14 cellular contexts compared by ENCODE assay signal in the genomic region with DNA sequence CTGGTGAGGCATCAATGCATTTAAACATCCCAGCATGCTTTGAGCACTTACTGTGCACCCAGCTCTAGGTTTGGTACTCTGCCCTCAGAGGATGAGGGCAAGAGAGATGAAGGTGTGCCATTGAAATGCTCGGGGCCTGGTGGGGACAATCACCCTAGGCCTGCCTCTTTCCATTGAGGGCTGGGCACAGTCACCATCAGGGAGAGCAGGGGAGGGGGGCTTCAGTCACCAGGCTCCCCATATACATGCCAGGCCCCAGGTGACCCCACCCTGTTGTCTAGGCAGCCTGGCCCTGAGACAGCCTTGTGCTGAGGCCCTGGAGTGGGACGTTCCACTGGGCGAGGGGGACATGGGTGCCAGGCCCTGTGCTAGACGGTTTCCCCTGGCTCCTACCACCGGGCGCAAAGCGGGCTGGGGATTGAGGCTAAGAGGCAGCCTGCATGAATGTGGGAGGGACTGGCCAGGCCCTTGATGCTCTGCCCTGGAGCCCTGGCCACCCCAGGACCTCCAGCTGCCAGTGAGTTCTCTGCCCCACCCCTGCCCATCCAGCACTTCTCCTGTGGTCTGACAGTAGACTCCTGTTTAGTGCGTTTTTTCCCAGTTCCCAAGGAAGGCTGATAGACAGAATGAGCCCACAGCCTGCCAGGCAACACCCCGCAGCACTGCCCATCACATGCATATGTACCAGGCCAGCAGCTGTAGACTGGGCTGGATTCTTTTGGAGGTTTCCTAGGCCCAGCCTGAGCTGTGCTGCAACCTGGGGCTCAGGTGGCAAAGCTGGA. TPM values are rescaled to one million over a fixed set of nuclear protein-coding genes. Genes with fewer than 3 reads are reported as not detected.
DNase-seq lines count a peak whose midpoint lies in the region; ATAC-seq, FAIRE-seq and TF ChIP-seq lines count a peak whose summit lies in the region.
"Had no signal": no experiment of that assay in that cellular context is flagged by ENCODE, and none has a peak within 500 bp of the region (broad histone marks: within the 10 kb centered on the region; RNA-seq: fewer than 3 reads in every experiment).

No MANE protein-coding gene starts in this region.

- H4K20me1 ChIP-seq in HepG2 (ENCODE audit: insufficient read depth, low read length): no peaks in the 10 kb centered on the region

- DNase-seq in Right ventricle myocardium inferior (ENCODE audit: missing footprints): peak; percentile 16
- DNase-seq in right atrium auricular region (ENCODE audit: low spot score): no peak
- DNase-seq in activated CD8-positive, alpha-beta memory T cell treated with anti-CD3 and anti-CD28 coated beads for 24 hours: peak; percentile 61
- no peak for DNase-seq in HepG2 (ENCODE audit: low spot score)
- peak; percentile 6 for DNase-seq in transverse colon
- no peak for DNase-seq in activated gamma-delta T cell (lab: John Stamatoyannopoulos, UW)
- no peak for DNase-seq in foreskin fibroblast
- no peak for DNase-seq in foreskin melanocyte
- DNase-seq: GOT3, Karpas-422, SIG-M5 had no signal

- ATAC-seq in Right ventricle myocardium inferior: no peak
- ATAC-seq in HepG2: no peak
- ATAC-seq: pancreas had no signal

- in situ Hi-C loops in HepG2 (cut with HindIII; ENCODE audit: extremely low pct_ligation_motif_present, low pct_unique_long_range_greater_than_20kb) (no loop called here), transverse colon (cut with MboI; ENCODE audit: low pct_ligation_motif_present in 1 of 4, low pct_unique_long_range_greater_than_20kb in 1 of 4, low sequenced_read_pairs in 3 of 4) (no loop called here)

- H3K9me3 ChIP-seq in right atrium auricular region (no peaks in the 10 kb centered on the region), HepG2 (ENCODE audit: low read length) (no peaks in the 10 kb centered on the region), transverse colon (no peaks in the 10 kb centered on the region)
- H3K9me3 ChIP-seq: pancreas had no signal

- H3K79me2 ChIP-seq in HepG2 (ENCODE audit: insufficient read depth, low read length): no peaks in the 10 kb centered on the region

- H3K36me3 ChIP-seq in right atrium auricular region (peaks cover 17% of the 10 kb centered on the region), HepG2 (replicated peaks in 1 of 2; ENCODE audit: control insufficient read depth in 1 of 2, insufficient read depth in 2 of 2, low read length in 2 of 2) (peaks cover 10 to 44% of the 10 kb centered on the region in 2 experiments; a peak in 4 of 5 replicates), transverse colon (peaks cover 0 to 10% (median 2%) of the 10 kb centered on the region in 4 donors)

- no peak overlapping the region for H2AFZ ChIP-seq in HepG2 (ENCODE audit: low read length)

- POLR2A ChIA-PET in HepG2 (lab: Yijun Ruan, JAX): interaction anchor here (1.3 kb wide), 1 partner anchor 8 kb away, joined by 3 read pairs; no protein-coding TSS in a partner anchor

- H3K27me3 ChIP-seq in right atrium auricular region (no peaks in the 10 kb centered on the region), HepG2 (ENCODE audit: control insufficient read depth in 1 of 2, insufficient read depth in 2 of 2, low read length in 2 of 2) (no peaks in the 10 kb centered on the region), transverse colon (no peaks in the 10 kb centered on the region)
- H3K27me3 ChIP-seq: cardiac muscle cell, pancreas had no signal

- TF ChIP-seq POLR2A in HepG2 (IDR thresholded peaks at IDR 0.05; ENCODE audit: insufficient read depth in 1 of 2, low read depth in 2 of 2, low read length in 2 of 2): no peak
- TF ChIP-seq POLR2A in transverse colon (IDR thresholded peaks at IDR 0.05): no peak

- 90% methylated on average over 4 of the region's 9 CpGs for WGBS in HepG2 (ENCODE audit: low lambda C conversion rate)
- 89% methylated on average over 9 of the region's 9 CpGs; no CpG with 5 or more reads in 1 of the 2 donors for WGBS in transverse colon (ENCODE audit: low coverage in 1 of 2), 2 donors

- no peak overlapping the region for H3K4me3 ChIP-seq in right atrium auricular region
- no peak overlapping the region for H3K4me3 ChIP-seq in HepG2 (replicated peaks in 1 of 3; ENCODE audit: insufficient read depth in 1 of 3, low read depth in 2 of 3, low read length in 3 of 3)
- H3K4me3 ChIP-seq in transverse colon: no peak overlapping the region
- H3K4me3 ChIP-seq in foreskin fibroblast (ENCODE audit: low read depth in 1 of 2, low read length in 2 of 2): no peak overlapping the region
- H3K4me3 ChIP-seq: cardiac muscle cell, pancreas had no signal

- no peak for FAIRE-seq in HepG2 (lab: Jason Lieb, UNC)
- FAIRE-seq: G401.6, pancreas had no signal

- H3K27ac ChIP-seq in right atrium auricular region: no peak overlapping the region
- H3K27ac ChIP-seq in HepG2 (ENCODE audit: extremely low read length, insufficient read depth, low read length): no peak overlapping the region
- H3K27ac ChIP-seq in transverse colon: no peak overlapping the region
- H3K27ac ChIP-seq: cardiac muscle cell, pancreas had no signal

- H3K4me1 ChIP-seq in right atrium auricular region (no peaks in the 10 kb centered on the region), HepG2 (ENCODE audit: insufficient read depth, low read length) (no peaks in the 10 kb centered on the region), transverse colon (no peaks in the 10 kb centered on the region)

- intact Hi-C loops in Right ventricle myocardium inferior (cut with DNase I): no loop called here
- intact Hi-C loops in HepG2 (cut with micrococcal nuclease; ENCODE audit: unreplicated experiment): no loop called here
- intact Hi-C loops in transverse colon (cut with DNase I; ENCODE audit: low total_unique reads): no loop called here

- no peak overlapping the region for H3K4me2 ChIP-seq in HepG2 (ENCODE audit: low read depth, low read length)

- no TSS peak for BruUV-seq in HepG2 (replicated peaks; lab: Mats Ljungman, UMichigan)

- no peak for TF ChIP-seq RAD21 in HepG2 (CRISPR knock-in tag; IDR thresholded peaks at IDR 0.05)

- CTCF ChIA-PET in HepG2 (lab: Yijun Ruan, JAX; ENCODE audit: low intra/inter-chr PET ratio, low total read pairs): no interaction called here

- no peak overlapping the region for H3K9ac ChIP-seq in HepG2 (ENCODE audit: insufficient read depth, low read depth, low read length)

- TF ChIP-seq CTCF in right atrium auricular region (IDR thresholded peaks at IDR 0.05) (no peak), HepG2 (CRISPR knock-in tag; IDR thresholded peaks at IDR 0.05) (no peak), transverse colon (IDR thresholded peaks at IDR 0.05) (no peak), foreskin fibroblast (IDR thresholded peaks at IDR 0.05; ENCODE audit: low read depth, low read length) (no peak)

- TF ChIP-seq EP300 in HepG2 (IDR thresholded peaks at IDR 0.05; ENCODE audit: low read depth in 2 of 2, low read length in 2 of 2) (no peak), HepG2 (CRISPR knock-in tag; IDR thresholded peaks at IDR 0.05; ENCODE audit: borderline replicate concordance) (no peak), transverse colon (IDR thresholded peaks at IDR 0.05; ENCODE audit: low read depth) (no peak)

RNA-seq across cellular contexts. Expression of gene TCF7, which starts 18.9 kb away (rescaled TPM):
- 2.8 TPM for total RNA-seq in Right ventricle myocardium inferior
- 1 to 10 TPM; 1.3 to 1.7 TPM for total RNA-seq in right atrium auricular region
- total RNA-seq in HepG2 (2016; rRNA removed; fragmentation: Illumina TruSeq; extraction: Trizol): 6.8 and 7.9 TPM in 2 replicates
- 5.3 and 5.4 TPM in 2 replicates for total RNA-seq in HepG2 (2016; cell fraction: cytosol; rRNA removed; fragmentation: Illumina TruSeq; extraction: Trizol; ENCODE audit: low read depth)
- total RNA-seq in HepG2 (2016; cell fraction: insoluble cytoplasmic fraction; rRNA removed; fragmentation: Illumina TruSeq; extraction: Trizol): 7.1 and 8.8 TPM in 2 replicates
- total RNA-seq in HepG2 (2016; cell fraction: membrane; rRNA removed; fragmentation: Illumina TruSeq; extraction: Trizol): 15.7 and 15.8 TPM in 2 replicates
- total RNA-seq in HepG2 (2016; cell fraction: nucleus; rRNA removed; fragmentation: Illumina TruSeq; extraction: Trizol): 10.0 and 10.9 TPM in 2 replicates
- polyA plus RNA-seq in HepG2 (2011; rRNA removed): 6.3 and 9.0 TPM in 2 replicates
- 4.8 and 5.8 TPM in 2 replicates for polyA plus RNA-seq in HepG2 (2011; cell fraction: cytosol; rRNA removed)
- 7.5 and 7.7 TPM in 2 replicates for polyA plus RNA-seq in HepG2 (2011; cell fraction: nucleus; rRNA removed)
- polyA plus RNA-seq in HepG2 (2012): 8.6 and 11.4 TPM in 2 replicates
- polyA plus RNA-seq in HepG2 (2016; cell fraction: cytosol; fragmentation: Illumina TruSeq; extraction: Trizol; ENCODE audit: low read depth): 21.6 and 22.8 TPM in 2 replicates
- polyA plus RNA-seq in HepG2 (2016; cell fraction: insoluble cytoplasmic fraction; fragmentation: Illumina TruSeq; extraction: Trizol; ENCODE audit: low read depth): 21.8 and 29.7 TPM in 2 replicates
- 44.0 and 50.2 TPM in 2 replicates for polyA plus RNA-seq in HepG2 (2016; cell fraction: membrane; fragmentation: Illumina TruSeq; extraction: Trizol; ENCODE audit: low read depth)
- polyA plus RNA-seq in HepG2 (2016; cell fraction: nucleus; fragmentation: Illumina TruSeq; extraction: Trizol; ENCODE audit: insufficient read depth, low read depth): 25.7 and 28.7 TPM in 2 replicates
- polyA minus RNA-seq in HepG2 (2011; rRNA and poly(A)+ RNA removed; ENCODE audit: low replicate concordance): 0.19 and 20.5 TPM in 2 replicates
- polyA minus RNA-seq in HepG2 (2011; cell fraction: cytosol; rRNA and poly(A)+ RNA removed): 3.3 and 5.4 TPM in 2 replicates
- polyA minus RNA-seq in HepG2 (2011; cell fraction: nucleus; rRNA and poly(A)+ RNA removed): 15.2 and 18.2 TPM in 2 replicates
- 1 to 10 TPM in 3 of 4 donors, under 1 TPM in 1; 0.60 to 7.1 (median 3.1) TPM for total RNA-seq in transverse colon

RNA-seq across cellular contexts. Expression of gene SKP1, which starts 43.3 kb away (rescaled TPM):
- total RNA-seq in Right ventricle myocardium inferior (458 TPM), right atrium auricular region (100 to 1,000 TPM; 287 to 360 TPM), HepG2 (2016; rRNA removed; fragmentation: Illumina TruSeq; extraction: Trizol) (340 and 507 TPM in 2 replicates), transverse colon (100 to 1,000 TPM in 3 of 4 donors, 10 to 100 TPM in 1; 32.6 to 224 (median 170) TPM)
- total RNA-seq in HepG2 (2016; cell fraction: cytosol; rRNA removed; fragmentation: Illumina TruSeq; extraction: Trizol; ENCODE audit: low read depth): 137 and 143 TPM in 2 replicates
- 343 and 521 TPM in 2 replicates for total RNA-seq in HepG2 (2016; cell fraction: insoluble cytoplasmic fraction; rRNA removed; fragmentation: Illumina TruSeq; extraction: Trizol)
- total RNA-seq in HepG2 (2016; cell fraction: membrane; rRNA removed; fragmentation: Illumina TruSeq; extraction: Trizol): 93.7 and 100 TPM in 2 replicates
- 151 and 157 TPM in 2 replicates for total RNA-seq in HepG2 (2016; cell fraction: nucleus; rRNA removed; fragmentation: Illumina TruSeq; extraction: Trizol)
- 93.6 and 134 TPM in 2 replicates for polyA plus RNA-seq in HepG2 (2011; rRNA removed)
- 88.5 and 154 TPM in 2 replicates for polyA plus RNA-seq in HepG2 (2011; cell fraction: cytosol; rRNA removed)
- polyA plus RNA-seq in HepG2 (2011; cell fraction: nucleus; rRNA removed): 34.1 and 52.2 TPM in 2 replicates
- 309 and 384 TPM in 2 replicates for polyA plus RNA-seq in HepG2 (2012)
- 114 and 131 TPM in 2 replicates for polyA plus RNA-seq in HepG2 (2016; cell fraction: cytosol; fragmentation: Illumina TruSeq; extraction: Trizol; ENCODE audit: low read depth)
- polyA plus RNA-seq in HepG2 (2016; cell fraction: insoluble cytoplasmic fraction; fragmentation: Illumina TruSeq; extraction: Trizol; ENCODE audit: low read depth): 701 and 780 TPM in 2 replicates
- 95.3 and 99.7 TPM in 2 replicates for polyA plus RNA-seq in HepG2 (2016; cell fraction: membrane; fragmentation: Illumina TruSeq; extraction: Trizol; ENCODE audit: low read depth)
- 220 and 238 TPM in 2 replicates for polyA plus RNA-seq in HepG2 (2016; cell fraction: nucleus; fragmentation: Illumina TruSeq; extraction: Trizol; ENCODE audit: insufficient read depth, low read depth)
- polyA minus RNA-seq in HepG2 (2011; rRNA and poly(A)+ RNA removed; ENCODE audit: low replicate concordance): 30.3 and 67.0 TPM in 2 replicates
- polyA minus RNA-seq in HepG2 (2011; cell fraction: cytosol; rRNA and poly(A)+ RNA removed): 87.3 and 99.7 TPM in 2 replicates
- polyA minus RNA-seq in HepG2 (2011; cell fraction: nucleus; rRNA and poly(A)+ RNA removed): 122 and 128 TPM in 2 replicates

Comparison
In these comparisons a context has a peak if more than half of its experiments do, and no peak if none do; other contexts are left out.
1. DNase-seq: peak in Right ventricle myocardium inferior (single experiment), activated CD8-positive, alpha-beta memory T cell treated with anti-CD3 and anti-CD28 coated beads for 24 hours (single experiment) and transverse colon (single experiment); none in right atrium auricular region (single experiment), HepG2 (single experiment), activated gamma-delta T cell (single experiment), foreskin fibroblast (0 of 2) and foreskin melanocyte (single experiment).